Comparison of ENCODE assay signal across 26 cellular contexts in the genomic region with DNA sequence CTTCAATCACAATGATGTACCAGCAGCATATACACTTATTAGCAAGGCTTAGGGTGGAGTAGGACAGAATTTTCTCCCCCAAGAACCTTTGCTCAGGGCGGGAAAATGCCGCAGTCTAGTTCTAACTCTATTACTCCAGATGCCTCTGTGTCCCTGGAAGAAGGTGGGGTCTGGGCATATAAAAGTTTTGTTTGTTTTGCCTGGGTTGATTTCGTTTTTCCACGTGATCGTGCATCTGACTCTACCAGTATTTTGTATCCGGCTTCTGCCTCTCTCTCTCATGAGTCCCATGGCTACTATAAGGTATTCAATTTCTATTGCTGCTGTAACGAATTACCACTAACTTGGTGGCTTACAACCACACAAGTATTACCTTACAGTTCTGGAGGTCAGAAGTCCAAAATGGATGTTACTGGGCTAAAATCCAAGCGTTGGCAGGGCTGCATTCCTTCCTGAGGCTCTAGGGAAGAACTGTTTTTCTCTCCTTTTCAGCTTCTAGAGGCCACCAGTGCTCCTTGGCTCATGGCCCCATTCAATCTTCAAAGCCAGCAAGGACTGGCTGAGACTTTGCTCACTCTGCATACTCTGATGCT.
A peak's percentile ranks its signal among the peaks of the same experiment; 100 is the strongest.
DNase-seq lines count a peak whose midpoint lies in the region; ATAC-seq and TF ChIP-seq lines count a peak whose summit lies in the region.
"Had no signal": no experiment of that assay in that cellular context is flagged by ENCODE, and none has a peak within 500 bp of the region (broad histone marks: within the 10 kb centered on the region; RNA-seq: fewer than 3 reads in every experiment).

No MANE protein-coding gene starts in this region.

- H3K4me1 Mint-ChIP-seq in activated naive CD4-positive, alpha-beta T cell treated with anti-CD3 and anti-CD28 coated beads, Interleukin-2, amount 50 U/mL, for 24 hours: peaks cover 64% of the 10 kb centered on the region
- H3K4me1 Mint-ChIP-seq in activated naive CD4-positive, alpha-beta T cell treated with anti-CD3 and anti-CD28 coated beads for 36 hours (ENCODE audit: low read depth): peaks cover 58% of the 10 kb centered on the region

- H3K9me2 ChIP-seq in PC-9 (ENCODE audit: insufficient read depth): no peaks in the 10 kb centered on the region

- no peaks in the 10 kb centered on the region for H3K27me3 Mint-ChIP-seq in activated naive CD4-positive, alpha-beta T cell treated with anti-CD3 and anti-CD28 coated beads, Interleukin-2, amount 50 U/mL, for 24 hours
- no peaks in the 10 kb centered on the region for H3K27me3 Mint-ChIP-seq in activated naive CD4-positive, alpha-beta T cell treated with anti-CD3 and anti-CD28 coated beads for 36 hours (ENCODE audit: low read depth)
- H3K27me3 Mint-ChIP-seq: activated CD4-positive, alpha-beta T cell treated with anti-CD3 and anti-CD28 coated beads for 36 hours; activated CD8-positive, alpha-beta T cell treated with anti-CD3 and anti-CD28 coated beads for 36 hours; type B pancreatic cell had no signal

- no peaks in the 10 kb centered on the region for H3K79me2 ChIP-seq in PC-9 (ENCODE audit: low read depth)

- peak overlapping the region; percentile 64 for H3K4me2 ChIP-seq in PC-9
- H3K4me2 ChIP-seq: neural progenitor cell had no signal

- CTCF ChIA-PET in activated naive CD4-positive, alpha-beta T cell treated with anti-CD3 and anti-CD28 coated beads for 36 hours (lab: Charles Lee): interaction anchor here (0.6 to 2.5 kb wide), 18 partner anchors 14 to 76 kb away, joined by 3 to 11 read pairs (median 5); no protein-coding TSS in a partner anchor
- CTCF ChIA-PET in PC-9 (lab: Charles Lee): interaction anchor here (0.6 to 1.8 kb wide), 3 partner anchors 20 to 22 kb away, joined by 3 to 4 read pairs (median 4); no protein-coding TSS in a partner anchor

- H2AFZ ChIP-seq in PC-9: no peak overlapping the region
- H2AFZ ChIP-seq: neural progenitor cell had no signal

- H4K20me1 ChIP-seq in PC-9 (ENCODE audit: insufficient read depth): no peaks in the 10 kb centered on the region

- H3K9me3 ChIP-seq in PC-9 (ENCODE audit: insufficient read depth, low read depth): no peaks in the 10 kb centered on the region
- H3K9me3 ChIP-seq: Peyer's patch, right lobe of liver had no signal

- H3K4me1 ChIP-seq in PC-9 (replicated peaks; ENCODE audit: insufficient read depth): peaks cover 46% of the 10 kb centered on the region
- H3K4me1 ChIP-seq: neural progenitor cell, right lobe of liver had no signal

- H3K27ac Mint-ChIP-seq in activated naive CD4-positive, alpha-beta T cell treated with anti-CD3 and anti-CD28 coated beads, Interleukin-2, amount 50 U/mL, for 24 hours: peak overlapping the region; percentile 30
- H3K27ac Mint-ChIP-seq in activated naive CD4-positive, alpha-beta T cell treated with anti-CD3 and anti-CD28 coated beads for 36 hours: no peak overlapping the region
- H3K27ac Mint-ChIP-seq: activated CD4-positive, alpha-beta T cell treated with anti-CD3 and anti-CD28 coated beads for 36 hours; activated CD8-positive, alpha-beta T cell treated with anti-CD3 and anti-CD28 coated beads for 36 hours; activated naive CD4-positive, alpha-beta T cell treated with anti-CD3 and anti-CD28 coated beads, Interleukin-2, amount 10 ng/mL, durations not matched to agents 7 days and 5 days; stimulated activated effector memory CD8-positive, alpha-beta T cell treated with anti-CD3 and anti-CD28 coated beads, Interleukin-12 subunit alpha, Interleukin-12 subunit beta, amount 100 ng/mL, for 72 hours; type B pancreatic cell had no signal

- peak overlapping the region; percentile 79 for H3K27ac ChIP-seq in PC-9
- H3K27ac ChIP-seq: 22Rv1, neural progenitor cell, Peyer's patch, right lobe of liver, VCaP had no signal

- no peaks in the 10 kb centered on the region for H3K36me3 Mint-ChIP-seq in activated naive CD4-positive, alpha-beta T cell treated with anti-CD3 and anti-CD28 coated beads, Interleukin-2, amount 50 U/mL, for 24 hours
- H3K36me3 Mint-ChIP-seq in activated naive CD4-positive, alpha-beta T cell treated with anti-CD3 and anti-CD28 coated beads for 36 hours (ENCODE audit: low read depth): no peaks in the 10 kb centered on the region
- H3K36me3 Mint-ChIP-seq: neural progenitor cell; stimulated activated effector memory CD8-positive, alpha-beta T cell treated with anti-CD3 and anti-CD28 coated beads, Interleukin-12 subunit alpha, Interleukin-12 subunit beta, amount 100 ng/mL, for 72 hours; type B pancreatic cell had no signal

- no peaks in the 10 kb centered on the region for H3K9me3 Mint-ChIP-seq in activated naive CD4-positive, alpha-beta T cell treated with anti-CD3 and anti-CD28 coated beads, Interleukin-2, amount 50 U/mL, for 24 hours
- no peaks in the 10 kb centered on the region for H3K9me3 Mint-ChIP-seq in activated naive CD4-positive, alpha-beta T cell treated with anti-CD3 and anti-CD28 coated beads for 36 hours
- H3K9me3 Mint-ChIP-seq: activated CD8-positive, alpha-beta T cell treated with anti-CD3 and anti-CD28 coated beads for 36 hours; activated naive CD4-positive, alpha-beta T cell treated with anti-CD3 and anti-CD28 coated beads, Interleukin-2, amount 10 ng/mL, durations not matched to agents 7 days and 5 days; stimulated activated effector memory CD8-positive, alpha-beta T cell treated with anti-CD3 and anti-CD28 coated beads, Interleukin-12 subunit alpha, Interleukin-12 subunit beta, amount 100 ng/mL, for 72 hours; type B pancreatic cell had no signal

- DNase-seq in activated naive CD4-positive, alpha-beta T cell treated with anti-CD3 and anti-CD28 coated beads for 36 hours: no peak
- DNase-seq in PC-9: no peak
- no peak for DNase-seq in left colon
- no peak for DNase-seq in sciatic nerve (ENCODE audit: low spot score)
- DNase-seq in occipital lobe (lab: John Stamatoyannopoulos, UW): no peak
- DNase-seq in NCI-H2196 treated with DMSO at 0.1 percent for 48 hours (lab: John Stamatoyannopoulos, UW; ENCODE audit: unreplicated experiment): no peak
- DNase-seq in NCI-H82 (lab: John Stamatoyannopoulos, UW): no peak
- DNase-seq: activated CD8-positive, alpha-beta memory T cell treated with anti-CD3 and anti-CD28 coated beads, Interleukin-2, amount 50 U/mL, for 48 hours; DMS79; NCI-H1105 treated with DMSO at 0.1 percent for 48 hours; NCI-H187 treated with DMSO at 0.1 percent for 48 hours; NCI-H524 treated with DMSO at 0.1 percent for 48 hours; right lobe of liver; SIG-M5; T1000 had no signal

- no peak overlapping the region for H3K4me3 Mint-ChIP-seq in activated naive CD4-positive, alpha-beta T cell treated with anti-CD3 and anti-CD28 coated beads, Interleukin-2, amount 50 U/mL, for 24 hours
- no peak overlapping the region for H3K4me3 Mint-ChIP-seq in activated naive CD4-positive, alpha-beta T cell treated with anti-CD3 and anti-CD28 coated beads for 36 hours
- H3K4me3 Mint-ChIP-seq: activated CD4-positive, alpha-beta T cell treated with anti-CD3 and anti-CD28 coated beads for 36 hours; activated CD8-positive, alpha-beta T cell treated with anti-CD3 and anti-CD28 coated beads for 36 hours; activated naive CD4-positive, alpha-beta T cell treated with anti-CD3 and anti-CD28 coated beads, Interleukin-2, amount 10 ng/mL, durations not matched to agents 7 days and 5 days; neural progenitor cell; stimulated activated effector memory CD8-positive, alpha-beta T cell treated with anti-CD3 and anti-CD28 coated beads, Interleukin-12 subunit alpha, Interleukin-12 subunit beta, amount 100 ng/mL, for 72 hours; type B pancreatic cell had no signal

- intact Hi-C loops in activated naive CD4-positive, alpha-beta T cell treated with anti-CD3 and anti-CD28 coated beads for 36 hours (cut with micrococcal nuclease): loop anchor here (2.0 to 10.0 kb wide), 4 partner anchors 44 to 566 kb away; no protein-coding TSS in a partner anchor
- intact Hi-C loops in PC-9 (cut with micrococcal nuclease; ENCODE audit: unreplicated experiment): no loop called here
- intact Hi-C loops in left colon (cut with DNase I, micrococcal nuclease): no loop called here
- intact Hi-C loops in sciatic nerve (cut with DNase I): no loop called here

- H3K36me3 ChIP-seq in PC-9 (ENCODE audit: low read depth): no peaks in the 10 kb centered on the region
- H3K36me3 ChIP-seq: neural progenitor cell, Peyer's patch, right lobe of liver had no signal

- ATAC-seq in left colon: peak; percentile 87
- no peak for ATAC-seq in sciatic nerve
- ATAC-seq: stimulated activated effector memory CD8-positive, alpha-beta T cell treated with anti-CD3 and anti-CD28 coated beads, Interleukin-12 subunit alpha, Interleukin-12 subunit beta, amount 100 ng/mL, for 72 hours had no signal

- no peak overlapping the region for H3K4me3 ChIP-seq in PC-9
- H3K4me3 ChIP-seq: GM23248, neural progenitor cell, Peyer's patch, right lobe of liver had no signal

- no peaks in the 10 kb centered on the region for H3K27me3 ChIP-seq in PC-9 (ENCODE audit: insufficient read depth, low read depth)
- H3K27me3 ChIP-seq: neural progenitor cell, Peyer's patch, right lobe of liver had no signal

- no TSS peak for BruUV-seq in PC-9 (replicated peaks; lab: Mats Ljungman, UMichigan)

- TF ChIP-seq CTCF in PC-9 (conservative IDR thresholded peaks at IDR 0.05): no peak

- peaks cover 32% of the 10 kb centered on the region for H3F3A ChIP-seq in PC-9 (ENCODE audit: insufficient read depth, low read depth)

- POLR2A ChIA-PET in PC-9 (lab: Charles Lee; ENCODE audit: unreplicated experiment): interaction anchor here (0.6 kb wide), 1 partner anchor 92 kb away, joined by 3 read pairs; no protein-coding TSS in a partner anchor
